Comparison of ENCODE assay signal across 17 cellular contexts in genomic region chr7:141945356-141945755, GRCh38. TPM values are rescaled to one million over a fixed set of nuclear protein-coding genes. Genes with fewer than 3 reads are reported as not detected.
DNase-seq lines count a peak whose midpoint lies in the region; ATAC-seq, FAIRE-seq and TF ChIP-seq lines count a peak whose summit lies in the region.
"Had no signal": no experiment of that assay in that cellular context is flagged by ENCODE, and none has a peak within 500 bp of the region (broad histone marks: within the 10 kb centered on the region; RNA-seq: fewer than 3 reads in every experiment).

No MANE protein-coding gene starts in this region.

- H3K36me3 ChIP-seq in bronchial epithelial cell (ENCODE audit: control insufficient read depth, insufficient read depth, low read length) (no peaks in the 10 kb centered on the region), skeletal muscle satellite cell (ENCODE audit: insufficient read depth, low read length) (no peaks in the 10 kb centered on the region)
- H3K36me3 ChIP-seq: uterus had no signal

- H3K4me3 Mint-ChIP-seq in activated naive CD4-positive, alpha-beta T cell treated with anti-CD3 and anti-CD28 coated beads, Interleukin-2, amount 10 ng/mL, durations not matched to agents 7 days and 5 days, result no peak overlapping the region
- H3K4me3 Mint-ChIP-seq: T-cell had no signal

- H3K27me3 Mint-ChIP-seq in activated naive CD4-positive, alpha-beta T cell treated with anti-CD3 and anti-CD28 coated beads, Interleukin-2, amount 10 ng/mL, durations not matched to agents 7 days and 5 days, result no peaks in the 10 kb centered on the region

- H3K4me1 ChIP-seq in skeletal muscle satellite cell (ENCODE audit: control insufficient read depth, insufficient read depth, low read length), result peaks cover 17% of the 10 kb centered on the region
- H3K4me1 ChIP-seq: uterus had no signal

- peak overlapping the region; percentile 6 for H3K4me2 ChIP-seq in skeletal muscle satellite cell (ENCODE audit: low read length)
- H3K4me2 ChIP-seq: hepatocyte had no signal

- no peak overlapping the region for H3K27ac Mint-ChIP-seq in activated naive CD4-positive, alpha-beta T cell treated with anti-CD3 and anti-CD28 coated beads, Interleukin-2, amount 50 U/mL, for 72 hours
- H3K27ac Mint-ChIP-seq in activated naive CD4-positive, alpha-beta T cell treated with anti-CD3 and anti-CD28 coated beads, Interleukin-2, amount 10 ng/mL, durations not matched to agents 7 days and 5 days, result no peak overlapping the region
- H3K27ac Mint-ChIP-seq: T-cell had no signal

- ATAC-seq in activated naive CD4-positive, alpha-beta T cell treated with anti-CD3 and anti-CD28 coated beads, Interleukin-2, amount 50 U/mL, for 72 hours, result peak; percentile 36 to 87
- ATAC-seq in HG02852 (IDR thresholded peaks at IDR 0.05; ENCODE audit: unreplicated experiment) (no peak), GM21529 (IDR thresholded peaks at IDR 0.05; ENCODE audit: unreplicated experiment) (no peak)
- ATAC-seq: T-cell had no signal

- H3K4me3 ChIP-seq in bronchial epithelial cell (ENCODE audit: low read depth, low read length) (no peak overlapping the region), skeletal muscle satellite cell (ENCODE audit: low read length) (no peak overlapping the region)
- H3K4me3 ChIP-seq: hepatocyte, uterus had no signal

- H3K27me3 ChIP-seq in bronchial epithelial cell (ENCODE audit: control insufficient read depth, insufficient read depth, low read length), result no peaks in the 10 kb centered on the region
- H3K27me3 ChIP-seq in skeletal muscle satellite cell (ENCODE audit: control insufficient read depth, insufficient read depth, low read length), result no peaks in the 10 kb centered on the region
- H3K27me3 ChIP-seq: hepatocyte, uterus had no signal

- TF ChIP-seq CTCF in bronchial epithelial cell (IDR thresholded peaks at IDR 0.05; ENCODE audit: insufficient read depth, low read length, severe bottlenecking), result no peak

- H3K9me3 Mint-ChIP-seq in activated naive CD4-positive, alpha-beta T cell treated with anti-CD3 and anti-CD28 coated beads, Interleukin-2, amount 50 U/mL, for 72 hours, result peaks cover 12 to 15% of the 10 kb centered on the region in 2 donors
- H3K9me3 Mint-ChIP-seq in activated naive CD4-positive, alpha-beta T cell treated with anti-CD3 and anti-CD28 coated beads, Interleukin-2, amount 10 ng/mL, durations not matched to agents 7 days and 5 days, result peaks cover 10% of the 10 kb centered on the region

- H3K9ac ChIP-seq in skeletal muscle satellite cell (ENCODE audit: low read depth, low read length), result peak overlapping the region; percentile 38

- CTCF ChIA-PET in activated naive CD4-positive, alpha-beta T cell treated with anti-CD3 and anti-CD28 coated beads, Interleukin-2, amount 10 ng/mL, durations not matched to agents 7 days and 5 days (lab: Charles Lee), result no interaction called here

- FAIRE-seq in bronchial epithelial cell (lab: Jason Lieb, UNC), result peak; percentile 77

- no peaks in the 10 kb centered on the region for H3K4me1 Mint-ChIP-seq in activated naive CD4-positive, alpha-beta T cell treated with anti-CD3 and anti-CD28 coated beads, Interleukin-2, amount 10 ng/mL, durations not matched to agents 7 days and 5 days
- H3K4me1 Mint-ChIP-seq: T-cell had no signal

- no peak for DNase-seq in activated naive CD4-positive, alpha-beta T cell treated with anti-CD3 and anti-CD28 coated beads, Interleukin-2, amount 50 U/mL, for 72 hours (ENCODE audit: low spot score in 2 of 2)
- DNase-seq in activated naive CD4-positive, alpha-beta T cell treated with anti-CD3 and anti-CD28 coated beads, Interleukin-2, amount 10 ng/mL, durations not matched to agents 7 days and 5 days, result no peak
- DNase-seq in NCI-H226 (peak; percentile 46), bronchial epithelial cell (ENCODE audit: low read depth) (peak; percentile 94), retina (no peak)
- DNase-seq: activated gamma-delta T cell treated with Interleukin-2 at 50 U/mL for 16 hours; caudate nucleus; DMS53; NK-92 treated with Interleukin-12 subunit alpha and Interleukin-12 subunit beta, amount 100 ng/mL, for 24 hours; stimulated activated CD8-positive, alpha-beta memory T cell treated with anti-CD3 and anti-CD28 coated beads, Interleukin-4, amount 100 ng/mL, for 48 hours; uterus had no signal

- no peaks in the 10 kb centered on the region for H3K9me3 ChIP-seq in skeletal muscle satellite cell (replicated peaks; ENCODE audit: low read length)
- H3K9me3 ChIP-seq: uterus had no signal

- peaks cover 12 to 15% of the 10 kb centered on the region in 2 donors for H3K36me3 Mint-ChIP-seq in activated naive CD4-positive, alpha-beta T cell treated with anti-CD3 and anti-CD28 coated beads, Interleukin-2, amount 50 U/mL, for 72 hours
- H3K36me3 Mint-ChIP-seq in activated naive CD4-positive, alpha-beta T cell treated with anti-CD3 and anti-CD28 coated beads, Interleukin-2, amount 10 ng/mL, durations not matched to agents 7 days and 5 days, result no peaks in the 10 kb centered on the region
- H3K36me3 Mint-ChIP-seq: T-cell had no signal

RNA-seq across cellular contexts. Expression of gene CLEC5A, which starts 1.4 kb away (rescaled TPM):
- total RNA-seq in activated naive CD4-positive, alpha-beta T cell treated with anti-CD3 and anti-CD28 coated beads, Interleukin-2, amount 50 U/mL, for 72 hours, result not detected
- not detected in 2 replicates for total RNA-seq in bronchial epithelial cell
- not detected in 2 replicates for total RNA-seq in skeletal muscle satellite cell (2012; rRNA removed)
- total RNA-seq: hepatocyte, T-cell had no signal

RNA-seq across cellular contexts. Expression of gene TAS2R38, which starts 28.2 kb away (rescaled TPM):
- total RNA-seq in activated naive CD4-positive, alpha-beta T cell treated with anti-CD3 and anti-CD28 coated beads, Interleukin-2, amount 50 U/mL, for 72 hours, result not detected
- total RNA-seq in bronchial epithelial cell, result not detected in 2 replicates
- total RNA-seq in skeletal muscle satellite cell (2012; rRNA removed), result not detected in 2 replicates
- total RNA-seq: hepatocyte, lower leg skin, T-cell, uterus had no signal

RNA-seq across cellular contexts. Expression of gene OR9A4, which starts 29.2 kb away (rescaled TPM):
- total RNA-seq in activated naive CD4-positive, alpha-beta T cell treated with anti-CD3 and anti-CD28 coated beads, Interleukin-2, amount 50 U/mL, for 72 hours, result not detected
- total RNA-seq in bronchial epithelial cell, result 0.26 TPM in 1 of 2 replicates, not detected in the other
- total RNA-seq in skeletal muscle satellite cell (2012; rRNA removed), result not detected in 2 replicates
- total RNA-seq: hepatocyte, lower leg skin, T-cell had no signal

RNA-seq across cellular contexts. Expression of gene MGAM, which starts 50.3 kb away (rescaled TPM):
- under 1 TPM in 1 of 2 donors, not detected in 1; 0.02 TPM for total RNA-seq in activated naive CD4-positive, alpha-beta T cell treated with anti-CD3 and anti-CD28 coated beads, Interleukin-2, amount 50 U/mL, for 72 hours
- total RNA-seq in bronchial epithelial cell, result under 0.01 and 0.38 TPM in 2 replicates
- total RNA-seq in skeletal muscle satellite cell (2012; rRNA removed), result 0.25 and 1.5 TPM in 2 replicates

Comparison
In these comparisons a context has a peak if more than half of its experiments do, and no peak if none do; other contexts are left out.
1. ATAC-seq: peak in activated naive CD4-positive, alpha-beta T cell treated with anti-CD3 and anti-CD28 coated beads, Interleukin-2, amount 50 U/mL, for 72 hours (2 of 2); none in HG02852 (single experiment) and GM21529 (single experiment).
2. DNase-seq: peak in NCI-H226 (single experiment) and bronchial epithelial cell (single experiment); none in activated naive CD4-positive, alpha-beta T cell treated with anti-CD3 and anti-CD28 coated beads, Interleukin-2, amount 50 U/mL, for 72 hours (0 of 2), activated naive CD4-positive, alpha-beta T cell treated with anti-CD3 and anti-CD28 coated beads, Interleukin-2, amount 10 ng/mL, durations not matched to agents 7 days and 5 days (single experiment) and retina (single experiment).